In genomic region chr1:99957818-99958217, GRCh38 we compare ENCODE assay signal across 13 cellular contexts.
"Had no signal": no experiment of that assay in that cellular context is flagged by ENCODE, and none has a peak within 500 bp of the region (broad histone marks: within the 10 kb centered on the region; RNA-seq: fewer than 3 reads in every experiment).

No MANE protein-coding gene starts in this region.

- H3K4me1 ChIP-seq: right atrium auricular region, thyroid gland had no signal

- H3K9me3 Mint-ChIP-seq: natural killer cell, neural crest cell, type B pancreatic cell had no signal

- H3K27ac Mint-ChIP-seq: natural killer cell, type B pancreatic cell had no signal

- H3K36me3 ChIP-seq: right atrium auricular region, thyroid gland had no signal

- H3K4me3 ChIP-seq: coronary artery, right atrium auricular region, smooth muscle cell, thyroid gland had no signal

- DNase-seq: effector CD4-positive, alpha-beta T cell; left colon; left ventricle myocardium superior; natural killer cell; stimulated activated CD4-positive, alpha-beta T cell treated with anti-CD3 and anti-CD28 coated beads, Interleukin-2, amount 100 ng/mL, for 48 hours; stimulated activated naive CD4-positive, alpha-beta T cell treated with Interleukin-2 at 50 U/mL for 16 hours; thyroid gland had no signal

- H3K36me3 Mint-ChIP-seq: natural killer cell, type B pancreatic cell had no signal

- H3K27ac ChIP-seq: thyroid gland had no signal

- H3K9me3 ChIP-seq: thyroid gland had no signal

- H3K27me3 ChIP-seq: right atrium auricular region, thyroid gland had no signal

- ATAC-seq: esophagus mucosa, left colon, left ventricle myocardium superior, natural killer cell had no signal

- H3K4me1 Mint-ChIP-seq: natural killer cell, neural crest cell had no signal

- H3K27me3 Mint-ChIP-seq: type B pancreatic cell had no signal

- H3K4me3 Mint-ChIP-seq: natural killer cell, neural crest cell, type B pancreatic cell had no signal
